In the genomic region with DNA sequence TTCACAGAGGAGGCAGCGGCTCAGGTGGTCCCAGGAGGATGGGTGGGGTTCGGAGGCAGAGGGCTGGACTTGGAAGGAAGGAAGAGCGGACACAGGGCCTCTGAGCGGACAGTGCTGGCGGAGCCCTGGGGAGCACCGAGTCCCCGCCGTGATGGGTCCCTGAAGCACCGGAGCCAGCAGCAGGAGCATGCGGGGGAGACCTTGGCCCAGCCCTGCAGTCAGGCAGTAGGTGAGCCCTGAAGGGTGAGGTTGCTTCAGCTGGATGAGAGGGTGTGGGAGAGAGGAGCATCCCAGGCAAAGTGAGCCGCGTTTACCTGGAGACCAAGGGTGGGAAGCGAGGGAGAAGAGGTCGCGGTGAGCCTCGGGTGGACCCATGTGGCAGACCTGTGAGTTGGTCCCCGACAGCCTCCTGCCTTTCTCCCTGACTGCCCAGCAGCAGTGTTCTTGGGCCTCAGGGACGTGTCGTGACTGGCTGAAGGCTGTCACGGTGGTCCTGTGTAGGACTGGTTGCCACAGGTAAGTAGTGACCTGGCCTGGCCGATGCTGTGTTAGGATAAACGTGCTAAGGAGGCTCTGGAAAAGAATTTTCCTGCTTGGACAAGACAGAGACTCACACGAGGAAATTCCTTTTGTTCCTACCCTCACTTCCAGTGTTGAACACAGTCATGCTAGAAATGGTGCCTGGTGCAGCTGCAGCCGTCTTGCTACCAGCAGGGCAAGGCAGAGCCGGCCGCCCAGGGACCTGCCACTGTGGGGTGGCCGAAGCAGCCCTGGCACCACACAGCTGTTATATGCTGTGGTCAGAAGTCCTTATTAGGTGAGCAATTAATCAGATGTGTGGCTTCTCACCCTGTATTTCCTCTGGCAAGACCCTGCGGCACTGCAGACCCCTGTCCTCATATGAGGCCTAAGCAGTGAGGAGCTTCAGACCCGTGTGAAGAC, we compare ENCODE assay signal across 2 cellular contexts.
TF ChIP-seq lines count a peak whose summit lies in the region.

No MANE protein-coding gene starts in this region.

TF ChIP-seq in HepG2, 621 proteins besides CTCF, POLR2A, EP300 and RAD21:
- peak; percentile 33 for TF ChIP-seq AGO2 (optimal IDR thresholded peaks at IDR 0.05; ENCODE audit: low read depth, low read length)
- no peak for TF ChIP-seq ZNF446 (CRISPR knock-in tag; IDR thresholded peaks at IDR 0.05)

TF ChIP-seq in K562, 482 proteins besides CTCF, POLR2A, EP300 and RAD21:
- no peak for TF ChIP-seq NFIC (IDR thresholded peaks at IDR 0.05)
- TF ChIP-seq, protein P1, sequence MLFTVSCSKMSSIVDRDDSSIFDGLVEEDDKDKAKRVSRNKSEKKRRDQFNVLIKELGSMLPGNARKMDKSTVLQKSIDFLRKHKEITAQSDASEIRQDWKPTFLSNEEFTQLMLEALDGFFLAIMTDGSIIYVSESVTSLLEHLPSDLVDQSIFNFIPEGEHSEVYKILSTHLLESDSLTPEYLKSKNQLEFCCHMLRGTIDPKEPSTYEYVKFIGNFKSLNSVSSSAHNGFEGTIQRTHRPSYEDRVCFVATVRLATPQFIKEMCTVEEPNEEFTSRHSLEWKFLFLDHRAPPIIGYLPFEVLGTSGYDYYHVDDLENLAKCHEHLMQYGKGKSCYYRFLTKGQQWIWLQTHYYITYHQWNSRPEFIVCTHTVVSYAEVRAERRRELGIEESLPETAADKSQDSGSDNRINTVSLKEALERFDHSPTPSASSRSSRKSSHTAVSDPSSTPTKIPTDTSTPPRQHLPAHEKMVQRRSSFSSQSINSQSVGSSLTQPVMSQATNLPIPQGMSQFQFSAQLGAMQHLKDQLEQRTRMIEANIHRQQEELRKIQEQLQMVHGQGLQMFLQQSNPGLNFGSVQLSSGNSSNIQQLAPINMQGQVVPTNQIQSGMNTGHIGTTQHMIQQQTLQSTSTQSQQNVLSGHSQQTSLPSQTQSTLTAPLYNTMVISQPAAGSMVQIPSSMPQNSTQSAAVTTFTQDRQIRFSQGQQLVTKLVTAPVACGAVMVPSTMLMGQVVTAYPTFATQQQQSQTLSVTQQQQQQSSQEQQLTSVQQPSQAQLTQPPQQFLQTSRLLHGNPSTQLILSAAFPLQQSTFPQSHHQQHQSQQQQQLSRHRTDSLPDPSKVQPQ (CRISPR knock-in tag; IDR thresholded peaks at IDR 0.05; ENCODE audit: borderline replicate concordance): no peak
- TF ChIP-seq ZNF24 (IDR thresholded peaks at IDR 0.05): no peak
- TF ChIP-seq RBM25 (IDR thresholded peaks at IDR 0.05; ENCODE audit: low read depth, low read length, severe bottlenecking): no peak
- TF ChIP-seq HNRNPL (IDR thresholded peaks at IDR 0.05; ENCODE audit: low read depth, low read length): no peak
- TF ChIP-seq MCM7 (IDR thresholded peaks at IDR 0.05): no peak
- 0 out of 2 replicates have a peak, but pooled peaks have one; percentile 21 for TF ChIP-seq POLR2G (IDR thresholded peaks at IDR 0.05; ENCODE audit: low read depth, low read length)
